33 cellular contexts compared by ENCODE assay signal in the genomic region with DNA sequence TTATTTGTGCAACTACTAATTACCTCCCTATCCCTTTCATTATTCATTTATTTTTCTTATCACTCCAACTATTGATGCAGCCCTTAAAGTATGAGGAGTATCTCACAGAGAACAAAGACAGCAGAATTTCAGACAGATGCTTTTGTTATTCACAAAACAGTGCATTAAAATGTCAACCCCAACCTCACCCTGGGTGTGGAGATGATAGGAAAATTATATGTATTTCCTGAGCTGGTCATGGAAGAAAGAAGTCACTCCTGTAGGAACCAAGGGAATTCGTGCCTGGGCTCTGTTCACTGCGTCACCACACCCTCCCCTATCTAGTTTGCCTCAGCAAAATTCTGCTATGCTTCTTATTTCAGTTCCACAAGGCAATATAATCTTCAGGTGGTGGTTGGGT.
"Had no signal": no experiment of that assay in that cellular context is flagged by ENCODE, and none has a peak within 500 bp of the region (broad histone marks: within the 10 kb centered on the region; RNA-seq: fewer than 3 reads in every experiment).

No MANE protein-coding gene starts in this region.

- H3K9me3 ChIP-seq: MG63 had no signal

- H3K36me3 ChIP-seq: MG63 had no signal

- H3K27me3 ChIP-seq: MG63 had no signal

- H3K9ac ChIP-seq: KMS-11 had no signal

- H3K4me3 ChIP-seq: MG63 had no signal

- DNase-seq: Karpas-422, MG63, MM.1S, MV-4-11, NCI-H1048, NCI-H1092, NCI-H1092 treated with DMSO at 0.1 percent for 48 hours, NCI-H1105, NCI-H1105 treated with DMSO at 0.1 percent for 48 hours, NCI-H1417, NCI-H1417 treated with DMSO at 0.1 percent for 48 hours, NCI-H1436, NCI-H1436 treated with DMSO at 0.1 percent for 48 hours, NCI-H146, NCI-H1694, NCI-H1694 treated with DMSO at 0.1 percent for 48 hours, NCI-H187, NCI-H187 treated with DMSO at 0.1 percent for 48 hours, NCI-H1930, NCI-H2029, NCI-H2029 treated with DMSO at 0.1 percent for 48 hours, NCI-H2081, NCI-H2081 treated with DMSO at 0.1 percent for 48 hours, NCI-H2107, NCI-H2171, NCI-H2171 treated with DMSO at 0.1 percent for 48 hours, NCI-H2227 treated with DMSO at 0.1 percent for 48 hours, NCI-H226, NCI-H345, NCI-H446, NCI-H446 treated with DMSO at 0.1 percent for 48 hours, NCI-H510A had no signal

- H3K4me2 ChIP-seq: KMS-11 had no signal

- H3K27ac ChIP-seq: KMS-11 had no signal
